In genomic region chr2:167670588-167670987, GRCh38 we compare ENCODE assay signal across 33 cellular contexts.
DNase-seq lines count a peak whose midpoint lies in the region; ATAC-seq, FAIRE-seq and TF ChIP-seq lines count a peak whose summit lies in the region.
"Had no signal": no experiment of that assay in that cellular context is flagged by ENCODE, and none has a peak within 500 bp of the region (broad histone marks: within the 10 kb centered on the region; RNA-seq: fewer than 3 reads in every experiment).

No MANE protein-coding gene starts in this region.

- in situ Hi-C loops in HepG2 (cut with HindIII; ENCODE audit: extremely low pct_ligation_motif_present, low pct_unique_long_range_greater_than_20kb): no loop called here
- in situ Hi-C loops in K562 (cut with MboI): no loop called here
- in situ Hi-C loops in gastrocnemius medialis (cut with MboI; ENCODE audit: low sequenced_read_pairs in 4 of 4): no loop called here

- H3K4me2 ChIP-seq in HepG2 (ENCODE audit: low read depth, low read length) (no peak overlapping the region), K562 (ENCODE audit: insufficient read depth, low read length) (no peak overlapping the region)
- H3K4me2 ChIP-seq: A549; BLaER1; BLaER1 treated with 17β-estradiol and CSF1 and Interleukin-3, amounts not matched to agents 10 nM and 100 nM had no signal

- WGBS in HepG2 (ENCODE audit: low lambda C conversion rate): no CpG with 5 or more reads among the region's 1 CpG
- WGBS in right lobe of liver (ENCODE audit: insufficient coverage, low coverage, low lambda C conversion rate, missing lambda C conversion rate): no CpG with 5 or more reads among the region's 1 CpG
- WGBS in K562 (ENCODE audit: insufficient coverage, low coverage, missing lambda C conversion rate): no CpG with 5 or more reads among the region's 1 CpG
- 0% methylated on average over 1 of the region's 1 CpG for WGBS in heart left ventricle, 4 donors

- no peaks in the 10 kb centered on the region for H3K36me3 ChIP-seq in HepG2 (replicated peaks in 1 of 2; ENCODE audit: control insufficient read depth in 1 of 2, insufficient read depth in 2 of 2, low read length in 2 of 2)
- H3K36me3 ChIP-seq in right lobe of liver: no peaks in the 10 kb centered on the region
- H3K36me3 ChIP-seq in HEK293 (ENCODE audit: control insufficient read depth in 2 of 2, insufficient read depth in 1 of 2, low read length in 2 of 2): no peaks in the 10 kb centered on the region
- H3K36me3 ChIP-seq in K562 (ENCODE audit: control insufficient read depth, insufficient read depth, low read length): no peaks in the 10 kb centered on the region
- H3K36me3 ChIP-seq in heart left ventricle: no peaks in the 10 kb centered on the region
- H3K36me3 ChIP-seq in gastrocnemius medialis: no peaks in the 10 kb centered on the region
- H3K36me3 ChIP-seq: BE2C; BLaER1; BLaER1 treated with 17β-estradiol and CSF1 and Interleukin-3, amounts not matched to agents 10 nM and 100 nM had no signal

- no peak for TF ChIP-seq RAD21 in HepG2 (CRISPR knock-in tag; IDR thresholded peaks at IDR 0.05)
- no peak for TF ChIP-seq RAD21 in K562 (CRISPR knock-in tag; conservative IDR thresholded peaks at IDR 0.05 in 1 of 2, IDR thresholded peaks at IDR 0.05 in 1 of 2)

- no peak for TF ChIP-seq POLR2A in HepG2 (IDR thresholded peaks at IDR 0.05; ENCODE audit: insufficient read depth in 1 of 2, low read depth in 2 of 2, low read length in 2 of 2)
- TF ChIP-seq POLR2A in right lobe of liver (IDR thresholded peaks at IDR 0.05): no peak
- TF ChIP-seq POLR2A in K562 (conservative IDR thresholded peaks at IDR 0.05): no peak
- TF ChIP-seq POLR2A in heart left ventricle (IDR thresholded peaks at IDR 0.05): no peak
- TF ChIP-seq POLR2A in gastrocnemius medialis (IDR thresholded peaks at IDR 0.05): no peak

- no peak for TF ChIP-seq EP300 in HepG2 (IDR thresholded peaks at IDR 0.05; ENCODE audit: low read depth in 2 of 2, low read length in 2 of 2)
- TF ChIP-seq EP300 in HepG2 (CRISPR knock-in tag; IDR thresholded peaks at IDR 0.05; ENCODE audit: borderline replicate concordance): no peak
- no peak for TF ChIP-seq EP300 in K562 (IDR thresholded peaks at IDR 0.05; ENCODE audit: low read length)

- H2AFZ ChIP-seq in HepG2 (ENCODE audit: low read length): no peak overlapping the region
- no peak overlapping the region for H2AFZ ChIP-seq in K562 (ENCODE audit: low read depth, low read length)

- no peak overlapping the region for H3K9ac ChIP-seq in HepG2 (ENCODE audit: insufficient read depth, low read depth, low read length)
- H3K9ac ChIP-seq in K562 (ENCODE audit: insufficient read depth in 1 of 2, low read depth in 2 of 2, low read length in 2 of 2): no peak overlapping the region
- H3K9ac ChIP-seq: BLaER1; BLaER1 treated with 17β-estradiol and CSF1 and Interleukin-3, amounts not matched to agents 10 nM and 100 nM had no signal

- H3K9me3 ChIP-seq in HepG2 (ENCODE audit: low read length) (peaks cover 20% of the 10 kb centered on the region), right lobe of liver (no peaks in the 10 kb centered on the region), HEK293 (ENCODE audit: control insufficient read depth, insufficient read depth, low read depth, low read length) (no peaks in the 10 kb centered on the region), K562 (replicated peaks; ENCODE audit: control insufficient read depth, insufficient read depth, low read depth, low read length) (peaks cover 4% of the 10 kb centered on the region; the same call in 1 of the 2 replicates), heart left ventricle (peaks cover 0 to 32% (median 19%) of the 10 kb centered on the region in 12 donors), gastrocnemius medialis (peaks cover 0 to 7% (median 0%) of the 10 kb centered on the region in 3 donors)
- H3K9me3 ChIP-seq: A549, BE2C had no signal

- intact Hi-C loops in HepG2 (cut with micrococcal nuclease; ENCODE audit: unreplicated experiment) (no loop called here), right lobe of liver (cut with DNase I) (no loop called here), K562 (cut with micrococcal nuclease) (no loop called here), heart left ventricle (cut with DNase I) (no loop called here), gastrocnemius medialis (cut with DNase I; ENCODE audit: low total_unique reads) (no loop called here)

- TF ChIP-seq CTCF in HepG2 (CRISPR knock-in tag; IDR thresholded peaks at IDR 0.05) (no peak), right lobe of liver (IDR thresholded peaks at IDR 0.05) (no peak), HEK293 (tag by site-specific recombination; IDR thresholded peaks at IDR 0.05) (no peak), K562 (IDR thresholded peaks at IDR 0.05 in 2 of 3, conservative IDR thresholded peaks at IDR 0.05 in 1 of 3; ENCODE audit: insufficient read depth in 2 of 3, low read depth in 1 of 3, low read length in 3 of 3) (no peak), heart left ventricle (IDR thresholded peaks at IDR 0.05) (no peak), gastrocnemius medialis (IDR thresholded peaks at IDR 0.05 in 4 of 5, conservative IDR thresholded peaks at IDR 0.05 in 1 of 5) (no peak)

- H4K20me1 ChIP-seq in HepG2 (ENCODE audit: insufficient read depth, low read length): no peaks in the 10 kb centered on the region
- no peaks in the 10 kb centered on the region for H4K20me1 ChIP-seq in K562 (replicated peaks; ENCODE audit: control insufficient read depth, insufficient read depth, low read length)
- H4K20me1 ChIP-seq: BLaER1; BLaER1 treated with 17β-estradiol and CSF1 and Interleukin-3, amounts not matched to agents 10 nM and 100 nM had no signal

- DNase-seq in HepG2 (ENCODE audit: low spot score): no peak
- DNase-seq in right lobe of liver: no peak
- no peak for DNase-seq in K562 (ENCODE audit: extremely low read depth in 1 of 4, low spot score in 3 of 4)
- no peak for DNase-seq in heart left ventricle
- DNase-seq in gastrocnemius medialis: no peak
- DNase-seq: 8988T; ACHN; AML-193; BE2C; C1 segment of cervical spinal cord; Caco-2; Calu3; CD4-positive, alpha-beta memory T cell; CD4-positive, alpha-beta T cell; CD4-positive, CD25-positive, alpha-beta regulatory T cell; CD8-positive, alpha-beta memory T cell; CD8-positive, alpha-beta T cell; COR-L47; DMS 273 treated with DMSO at 0.1 percent for 48 hours; DMS153; DMS53; DMS79; DMS79 treated with DMSO at 0.1 percent for 48 hours; DND-41; EL had no signal

- POLR2A ChIA-PET in HepG2 (lab: Yijun Ruan, JAX) (no interaction called here), HEK293 (lab: Yijun Ruan, JAX) (no interaction called here), K562 (lab: Yijun Ruan, JAX) (no interaction called here)

- no TSS peak for BruUV-seq in HepG2 (replicated peaks; lab: Mats Ljungman, UMichigan)
- BruUV-seq in K562 (replicated peaks; lab: Mats Ljungman, UMichigan): no TSS peak

- H3K4me3 ChIP-seq in HepG2 (replicated peaks in 1 of 3; ENCODE audit: insufficient read depth in 1 of 3, low read depth in 2 of 3, low read length in 3 of 3) (no peak overlapping the region), right lobe of liver (no peak overlapping the region), HEK293 (ENCODE audit: low read depth, low read length) (no peak overlapping the region), K562 (no peak overlapping the region), heart left ventricle (no peak overlapping the region), gastrocnemius medialis (no peak overlapping the region)
- H3K4me3 ChIP-seq: A549; BLaER1; BLaER1 treated with 17β-estradiol and CSF1 and Interleukin-3, amounts not matched to agents 10 nM and 100 nM had no signal

- H3K9me1 ChIP-seq in K562 (ENCODE audit: control insufficient read depth, insufficient read depth, low read length): no peaks in the 10 kb centered on the region

- no peak for ATAC-seq in HepG2
- no peak for ATAC-seq in right lobe of liver
- no peak for ATAC-seq in K562
- ATAC-seq in heart left ventricle: no peak
- ATAC-seq in gastrocnemius medialis: no peak
- ATAC-seq: A549; CD8-positive, alpha-beta T cell had no signal

- H3K27me3 ChIP-seq in HepG2 (ENCODE audit: control insufficient read depth in 1 of 2, insufficient read depth in 2 of 2, low read length in 2 of 2) (no peaks in the 10 kb centered on the region), right lobe of liver (no peaks in the 10 kb centered on the region), K562 (ENCODE audit: control insufficient read depth in 2 of 2, insufficient read depth in 2 of 2, low read length in 2 of 2) (no peaks in the 10 kb centered on the region), heart left ventricle (no peaks in the 10 kb centered on the region), gastrocnemius medialis (no peaks in the 10 kb centered on the region)
- H3K27me3 ChIP-seq: BE2C; BLaER1; BLaER1 treated with 17β-estradiol and CSF1 and Interleukin-3, amounts not matched to agents 10 nM and 100 nM had no signal

- H3K4me1 ChIP-seq in HepG2 (ENCODE audit: insufficient read depth, low read length): no peaks in the 10 kb centered on the region
- H3K4me1 ChIP-seq in right lobe of liver: no peaks in the 10 kb centered on the region
- H3K4me1 ChIP-seq in HEK293 (ENCODE audit: control insufficient read depth, insufficient read depth, low read length): no peaks in the 10 kb centered on the region
- no peaks in the 10 kb centered on the region for H3K4me1 ChIP-seq in K562 (replicated peaks in 1 of 2; ENCODE audit: control insufficient read depth in 2 of 2, insufficient read depth in 2 of 2, low read length in 2 of 2)
- H3K4me1 ChIP-seq in heart left ventricle: no peaks in the 10 kb centered on the region
- H3K4me1 ChIP-seq in gastrocnemius medialis: no peaks in the 10 kb centered on the region
- H3K4me1 ChIP-seq: A549; BE2C; BLaER1; BLaER1 treated with 17β-estradiol and CSF1 and Interleukin-3, amounts not matched to agents 10 nM and 100 nM; Caco-2 had no signal

- FAIRE-seq in HepG2 (lab: Jason Lieb, UNC) (no peak), K562 (lab: Jason Lieb, UNC) (no peak)
- FAIRE-seq: A204.1, A549, D721Med had no signal

- no peaks in the 10 kb centered on the region for H3K79me2 ChIP-seq in HepG2 (ENCODE audit: insufficient read depth, low read length)
- H3K79me2 ChIP-seq in K562 (ENCODE audit: control insufficient read depth, insufficient read depth, low read length): no peaks in the 10 kb centered on the region

- CTCF ChIA-PET in HepG2 (lab: Yijun Ruan, JAX; ENCODE audit: low intra/inter-chr PET ratio, low total read pairs): no interaction called here
- CTCF ChIA-PET in HEK293 (lab: Yijun Ruan, JAX): no interaction called here
- CTCF ChIA-PET in K562 (lab: Yijun Ruan, JAX; ENCODE audit: low intra/inter-chr PET ratio): no interaction called here

- H3K27ac ChIP-seq in HepG2 (ENCODE audit: extremely low read length, insufficient read depth, low read length) (no peak overlapping the region), right lobe of liver (no peak overlapping the region), HEK293 (ENCODE audit: extremely low read depth, low read depth, low read length) (no peak overlapping the region), K562 (ENCODE audit: extremely low read depth, low read depth, low read length) (no peak overlapping the region), heart left ventricle (no peak overlapping the region), gastrocnemius medialis (no peak overlapping the region)
- H3K27ac ChIP-seq: 22Rv1; A549; BLaER1; BLaER1 treated with 17β-estradiol and CSF1 and Interleukin-3, amounts not matched to agents 10 nM and 100 nM; C4-2B had no signal

TF ChIP-seq in K562, 482 proteins besides CTCF, POLR2A, EP300 and RAD21 (continues in another document):
- peak; percentile 84 for TF ChIP-seq TRIM28 (IDR thresholded peaks at IDR 0.05)
